ENCODE assay signal across 8 cellular contexts in genomic region chr17:29807520-29808361, GRCh38.
DNase-seq lines count a peak whose midpoint lies in the region; ATAC-seq, FAIRE-seq and TF ChIP-seq lines count a peak whose summit lies in the region.

No MANE protein-coding gene starts in this region.

- no peak overlapping the region for H2AFZ ChIP-seq in osteoblast (ENCODE audit: low read length)

- H3K27ac Mint-ChIP-seq in Calu3 (ENCODE audit: unreplicated experiment) = no peak overlapping the region

- H3K27me3 ChIP-seq in osteoblast (ENCODE audit: insufficient read depth, low read length) = no peaks in the 10 kb centered on the region
- H3K27me3 ChIP-seq in tibial nerve = no peaks in the 10 kb centered on the region

- H3K36me3 ChIP-seq in osteoblast (ENCODE audit: insufficient read depth, low read length) (no peaks in the 10 kb centered on the region), tibial nerve (no peaks in the 10 kb centered on the region)

- H3K4me1 ChIP-seq in osteoblast (ENCODE audit: insufficient read depth, low read length) (peaks cover 4% of the 10 kb centered on the region), tibial nerve (peaks cover 0 to 3% (median 0%) of the 10 kb centered on the region in 4 donors)

- DNase-seq in Calu3 (peak; percentile 81), SK-N-DZ (ENCODE audit: low spot score) (peak; percentile 67), frontal cortex (ENCODE audit: low spot score in 2 of 2) (peak; percentile 32 to 49), osteoblast (ENCODE audit: insufficient read length, low spot score, missing footprints) (peak; percentile 90), tibial nerve (ENCODE audit: low spot score in 2 of 2) (peak; percentile 51 to 82)
- DNase-seq in activated gamma-delta T cell treated with anti-CD3 and anti-CD28 coated beads, Interleukin-2, amount 50 U/mL, for 16 hours (ENCODE audit: low read depth) = peak; percentile 65

- WGBS in tibial nerve, 2 donors = 65 to 67% methylated on average over 14 of the region's 14 CpGs

- H3K9me3 Mint-ChIP-seq in Calu3 (ENCODE audit: low read depth, unreplicated experiment) = no peaks in the 10 kb centered on the region

- no peak for TF ChIP-seq EP300 in Ishikawa (IDR thresholded peaks at IDR 0.05; ENCODE audit: borderline replicate concordance)
- TF ChIP-seq EP300 in tibial nerve (IDR thresholded peaks at IDR 0.05) = no peak

- H4K20me1 ChIP-seq in osteoblast (ENCODE audit: insufficient read depth, low read length) = no peaks in the 10 kb centered on the region

- H3K27ac ChIP-seq in osteoblast (ENCODE audit: low read depth, low read length) (peak overlapping the region; percentile 3), tibial nerve (no peak overlapping the region)

- H3K4me3 ChIP-seq in osteoblast (ENCODE audit: insufficient read depth, low read length) (no peak overlapping the region), tibial nerve (no peak overlapping the region)

- no peaks in the 10 kb centered on the region for H3K27me3 Mint-ChIP-seq in Calu3 (ENCODE audit: unreplicated experiment)

- intact Hi-C loops in Calu3 (cut with micrococcal nuclease; ENCODE audit: unreplicated experiment) = loop anchor here (1.0 to 10.0 kb wide), 4 partner anchors 124 to 286 kb away; no protein-coding TSS in a partner anchor

- no TSS peak for BruUV-seq in Calu3 (replicated peaks; lab: Mats Ljungman, UMichigan)

- TF ChIP-seq CTCF in Calu3 (IDR thresholded peaks at IDR 0.05; ENCODE audit: unreplicated experiment) (peak; percentile 47), osteoblast (IDR thresholded peaks at IDR 0.05; ENCODE audit: extremely low read depth, low read depth, low read length) (peak; percentile 82), tibial nerve (IDR thresholded peaks at IDR 0.05) (peak; percentile 57 to 78 (median 69))

- no peak overlapping the region for H3K4me2 ChIP-seq in osteoblast (ENCODE audit: insufficient read depth, low read length)

- H3K36me3 Mint-ChIP-seq in Calu3 (ENCODE audit: insufficient read depth, unreplicated experiment) = no peaks in the 10 kb centered on the region

- TF ChIP-seq RAD21 in Ishikawa (IDR thresholded peaks at IDR 0.05; ENCODE audit: low read depth) = peak; percentile 90

- no peak overlapping the region for H3K4me3 Mint-ChIP-seq in Calu3 (ENCODE audit: low read depth, unreplicated experiment)

- no peaks in the 10 kb centered on the region for H3K4me1 Mint-ChIP-seq in Calu3 (ENCODE audit: low read depth, unreplicated experiment)

- FAIRE-seq in frontal cortex (lab: Jason Lieb, UNC) = peak; percentile 95

- CTCF ChIA-PET in Calu3 (lab: Charles Lee) = interaction anchor here (0.6 to 2.1 kb wide), 13 partner anchors 9 to 513 kb away, joined by 3 to 62 read pairs (median 5); partner anchors contain the start of gene SSH2

- no peaks in the 10 kb centered on the region for H3K79me2 ChIP-seq in osteoblast (ENCODE audit: insufficient read depth, low read length)

- no peak for TF ChIP-seq POLR2A in tibial nerve (IDR thresholded peaks at IDR 0.05)

- H3K9me3 ChIP-seq in osteoblast (ENCODE audit: low read depth, low read length) = no peaks in the 10 kb centered on the region
- no peaks in the 10 kb centered on the region for H3K9me3 ChIP-seq in tibial nerve

- ATAC-seq in GM18520 (IDR thresholded peaks at IDR 0.05; ENCODE audit: unreplicated experiment) = no peak

TF ChIP-seq in Ishikawa, 13 proteins besides CTCF, POLR2A, EP300 and RAD21:
- TF ChIP-seq REST (IDR thresholded peaks at IDR 0.05; ENCODE audit: low read depth) = no peak
- TF ChIP-seq USF1 (IDR thresholded peaks at IDR 0.05) = no peak
- TF ChIP-seq TCF12 (IDR thresholded peaks at IDR 0.05; ENCODE audit: low read depth) = no peak
- TF ChIP-seq CEBPB (IDR thresholded peaks at IDR 0.05) = no peak
- TF ChIP-seq FOXM1 (IDR thresholded peaks at IDR 0.05; ENCODE audit: borderline replicate concordance, low read depth) = no peak
- TF ChIP-seq TAF1 (IDR thresholded peaks at IDR 0.05; ENCODE audit: low read depth) = no peak
